In the genomic region with DNA sequence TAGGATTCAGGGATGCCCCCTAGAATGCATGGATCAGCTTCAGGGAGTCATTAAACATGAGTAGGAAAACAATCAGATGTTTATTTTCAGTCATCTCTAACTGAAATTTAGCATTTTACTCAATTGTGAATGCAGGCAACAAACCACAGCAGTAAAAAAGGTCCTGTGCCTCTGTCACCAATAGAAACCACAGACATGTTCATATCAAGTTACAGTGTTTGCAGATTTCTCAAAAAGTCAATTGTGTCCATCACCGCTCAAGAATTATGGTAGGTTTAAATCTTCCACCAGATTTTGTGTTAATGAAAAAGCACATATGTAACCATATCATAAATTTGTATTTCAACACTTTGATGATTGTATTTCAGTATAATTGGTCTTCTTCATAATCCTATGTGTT, we compare ENCODE assay signal across 25 cellular contexts.
"Had no signal": no experiment of that assay in that cellular context is flagged by ENCODE, and none has a peak within 500 bp of the region (broad histone marks: within the 10 kb centered on the region; RNA-seq: fewer than 3 reads in every experiment).

No MANE protein-coding gene starts in this region.

- H3K27me3 ChIP-seq: body of pancreas, esophagus muscularis mucosa, gastroesophageal sphincter, heart left ventricle, right atrium auricular region, tibial artery, vagina had no signal

- ATAC-seq: activated CD8-positive, alpha-beta memory T cell treated with anti-CD3 and anti-CD28 coated beads, Interleukin-2, amount 10 ng/mL, durations not matched to agents 7 days and 5 days; activated T-helper 17 cell treated with anti-CD3 and anti-CD28 coated beads, Interleukin-2, amount 50 U/mL, for 72 hours; body of pancreas; gastroesophageal sphincter; heart left ventricle; mucosa of descending colon; stimulated activated naive CD8-positive, alpha-beta T cell treated with anti-CD3 and anti-CD28 coated beads, Interleukin-15, Interleukin-2, amounts not matched to agents 100 U/mL and 50 U/mL, for 24 hours had no signal

- H3K36me3 Mint-ChIP-seq: activated CD8-positive, alpha-beta memory T cell treated with anti-CD3 and anti-CD28 coated beads, Interleukin-2, amount 10 ng/mL, durations not matched to agents 7 days and 5 days; activated naive CD8-positive, alpha-beta T cell treated with anti-CD3 and anti-CD28 coated beads, Interleukin-2, amount 10 ng/mL, durations not matched to agents 7 days and 5 days; memory B cell; naive B cell had no signal

- DNase-seq: activated CD4-positive, alpha-beta memory T cell treated with anti-CD3 and anti-CD28 coated beads, Interleukin-2, amount 10 ng/mL, durations not matched to agents 7 days and 5 days; activated CD4-positive, alpha-beta T cell treated with anti-CD3 and anti-CD28 coated beads for 48 hours; activated CD4-positive, CD25-positive, alpha-beta regulatory T cell; activated CD8-positive, alpha-beta memory T cell treated with anti-CD3 and anti-CD28 coated beads, Interleukin-2, amount 10 ng/mL, durations not matched to agents 7 days and 5 days; activated naive CD4-positive, alpha-beta T cell; activated naive CD8-positive, alpha-beta T cell treated with anti-CD3 and anti-CD28 coated beads, Interleukin-2, amount 10 ng/mL, durations not matched to agents 7 days and 5 days; body of pancreas; dermis blood vessel endothelial cell; effector memory CD4-positive, alpha-beta T cell; heart left ventricle; kidney glomerular epithelial cell; mucosa of descending colon; naive B cell; stimulated activated CD4-positive, alpha-beta T cell treated with anti-CD3 and anti-CD28 coated beads, Interleukin-2, amount 100 ng/mL, for 24 hours; stimulated activated naive CD8-positive, alpha-beta T cell treated with anti-CD3 and anti-CD28 coated beads, Interleukin-15, Interleukin-2, amounts not matched to agents 100 U/mL and 50 U/mL, for 24 hours; substantia nigra; tibial artery had no signal

- H3K9me3 ChIP-seq: body of pancreas, esophagus muscularis mucosa, gastroesophageal sphincter, heart left ventricle, mucosa of descending colon, prostate gland, right atrium auricular region, tibial artery, vagina had no signal

- H3K4me1 ChIP-seq: body of pancreas, gastroesophageal sphincter, prostate gland, right atrium auricular region, tibial artery had no signal

- H3K4me3 ChIP-seq: body of pancreas, esophagus muscularis mucosa, gastroesophageal sphincter, heart left ventricle, mucosa of descending colon, prostate gland, right atrium auricular region, tibial artery, vagina had no signal

- H3K27ac Mint-ChIP-seq: activated CD4-positive, alpha-beta memory T cell treated with anti-CD3 and anti-CD28 coated beads, Interleukin-2, amount 10 ng/mL, durations not matched to agents 7 days and 5 days; activated CD8-positive, alpha-beta memory T cell treated with anti-CD3 and anti-CD28 coated beads, Interleukin-2, amount 10 ng/mL, durations not matched to agents 7 days and 5 days; activated naive CD8-positive, alpha-beta T cell treated with anti-CD3 and anti-CD28 coated beads, Interleukin-2, amount 10 ng/mL, durations not matched to agents 7 days and 5 days; activated T-helper 17 cell treated with anti-CD3 and anti-CD28 coated beads, Interleukin-2, amount 50 U/mL, for 72 hours; memory B cell; naive B cell had no signal

- H3K36me3 ChIP-seq: esophagus muscularis mucosa, gastroesophageal sphincter, heart left ventricle, prostate gland, right atrium auricular region, tibial artery, vagina had no signal

- H3K4me3 Mint-ChIP-seq: activated CD4-positive, alpha-beta memory T cell treated with anti-CD3 and anti-CD28 coated beads, Interleukin-2, amount 10 ng/mL, durations not matched to agents 7 days and 5 days; activated CD8-positive, alpha-beta memory T cell treated with anti-CD3 and anti-CD28 coated beads, Interleukin-2, amount 10 ng/mL, durations not matched to agents 7 days and 5 days; activated naive CD8-positive, alpha-beta T cell treated with anti-CD3 and anti-CD28 coated beads, Interleukin-2, amount 10 ng/mL, durations not matched to agents 7 days and 5 days; activated T-helper 17 cell treated with anti-CD3 and anti-CD28 coated beads, Interleukin-2, amount 50 U/mL, for 72 hours; memory B cell; naive B cell; neural crest cell had no signal

- H3K9me3 Mint-ChIP-seq: activated CD4-positive, alpha-beta memory T cell treated with anti-CD3 and anti-CD28 coated beads, Interleukin-2, amount 10 ng/mL, durations not matched to agents 7 days and 5 days; activated naive CD8-positive, alpha-beta T cell treated with anti-CD3 and anti-CD28 coated beads, Interleukin-2, amount 10 ng/mL, durations not matched to agents 7 days and 5 days; activated T-helper 17 cell treated with anti-CD3 and anti-CD28 coated beads, Interleukin-2, amount 50 U/mL, for 72 hours; memory B cell; neural crest cell had no signal

- H3K4me1 Mint-ChIP-seq: memory B cell, naive B cell, neural crest cell had no signal
